38 cellular contexts compared by ENCODE assay signal in genomic region chr22:22913989-22914388, GRCh38. TPM values are rescaled to one million over a fixed set of nuclear protein-coding genes. Genes with fewer than 3 reads are reported as not detected.
DNase-seq lines count a peak whose midpoint lies in the region; ATAC-seq and TF ChIP-seq lines count a peak whose summit lies in the region.
"Had no signal": no experiment of that assay in that cellular context is flagged by ENCODE, and none has a peak within 500 bp of the region (broad histone marks: within the 10 kb centered on the region; RNA-seq: fewer than 3 reads in every experiment).

No MANE protein-coding gene starts in this region.

- H3K27me3 Mint-ChIP-seq in IgD-negative memory B cell = peaks cover 21% of the 10 kb centered on the region
- no peaks in the 10 kb centered on the region for H3K27me3 Mint-ChIP-seq in stimulated activated naive B cell treated with anti-CD40 and anti-IgM and Interleukin-4, amounts not matched to agents 10 μg/mL and 1 μg/mL and 100 μg/mL, for 72 hours
- H3K27me3 Mint-ChIP-seq: activated naive CD8-positive, alpha-beta T cell treated with anti-CD3 and anti-CD28 coated beads, Interleukin-2, amount 50 U/mL, for 24 hours had no signal

- TF ChIP-seq POLR2A in Raji (IDR thresholded peaks at IDR 0.05; ENCODE audit: insufficient read depth, low read depth, low read length) = 0 out of 2 replicates have a peak, but pooled peaks have one; percentile 27
- TF ChIP-seq POLR2A in esophagus squamous epithelium (IDR thresholded peaks at IDR 0.05) = no peak

- no peak for TF ChIP-seq CTCF in lower lobe of right lung (IDR thresholded peaks at IDR 0.05)
- TF ChIP-seq CTCF in esophagus squamous epithelium (IDR thresholded peaks at IDR 0.05) = no peak

- peaks cover 9% of the 10 kb centered on the region for H3K27me3 ChIP-seq in lower lobe of right lung (ENCODE audit: low read depth)
- peaks cover 0 to 26% (median 0%) of the 10 kb centered on the region in 4 donors for H3K27me3 ChIP-seq in esophagus squamous epithelium
- H3K27me3 ChIP-seq: cardiac muscle cell, colonic mucosa had no signal

- DNase-seq in lower lobe of right lung = peak; percentile 22
- no peak for DNase-seq in stimulated activated naive B cell treated with anti-CD40 and anti-IgM and Interleukin-4, amounts not matched to agents 10 μg/mL and 1 μg/mL and 100 μg/mL, for 72 hours
- DNase-seq in mucosa of gallbladder (ENCODE audit: low spot score) = no peak
- no peak for DNase-seq in esophagus squamous epithelium (lab: John Stamatoyannopoulos, UW)
- DNase-seq: activated CD4-positive, alpha-beta memory T cell treated with anti-CD3 and anti-CD28 coated beads, Interleukin-2, amount 10 ng/mL, durations not matched to agents 7 days and 5 days; activated CD4-positive, alpha-beta T cell treated with anti-CD3 and anti-CD28 coated beads for 1 hour; activated CD8-positive, alpha-beta memory T cell treated with anti-CD3 and anti-CD28 coated beads, Interleukin-2, amount 50 U/mL, for 4 hours; activated naive CD4-positive, alpha-beta T cell; activated naive CD8-positive, alpha-beta T cell treated with anti-CD3 and anti-CD28 coated beads, Interleukin-2, amount 50 U/mL, for 24 hours; C1 segment of cervical spinal cord; Caco-2; colonic mucosa; DMS53; effector memory CD4-positive, alpha-beta T cell; foreskin fibroblast; GF-D8; head of caudate nucleus; left ventricle myocardium inferior; NCI-H1092 treated with DMSO at 0.1 percent for 48 hours; NCI-H1694 treated with DMSO at 0.1 percent for 48 hours; NCI-H510A; occipital lobe; PC-3; Right ventricle myocardium superior; substantia nigra; trophoblast cell had no signal

- H3K4me3 ChIP-seq in lower lobe of right lung (no peak overlapping the region), esophagus squamous epithelium (no peak overlapping the region)
- H3K4me3 ChIP-seq: cardiac muscle cell, colonic mucosa, left ventricle myocardium inferior had no signal

- peaks cover 26 to 50% (median 41%) of the 10 kb centered on the region in 3 donors for H3K4me1 Mint-ChIP-seq in IgD-negative memory B cell
- peaks cover 78 to 100% of the 10 kb centered on the region in 2 donors for H3K4me1 Mint-ChIP-seq in stimulated activated naive B cell treated with anti-CD40 and anti-IgM and Interleukin-4, amounts not matched to agents 10 μg/mL and 1 μg/mL and 100 μg/mL, for 72 hours

- H3K9me3 ChIP-seq in lower lobe of right lung (no peaks in the 10 kb centered on the region), esophagus squamous epithelium (no peaks in the 10 kb centered on the region)
- H3K9me3 ChIP-seq: Caco-2, colonic mucosa, left ventricle myocardium inferior had no signal

- H3K27ac ChIP-seq in lower lobe of right lung = no peak overlapping the region
- H3K27ac ChIP-seq in esophagus squamous epithelium = no peak overlapping the region
- H3K27ac ChIP-seq: cardiac muscle cell, colonic mucosa, left ventricle myocardium inferior had no signal

- peaks cover 4% of the 10 kb centered on the region for H3K36me3 Mint-ChIP-seq in IgD-negative memory B cell
- H3K36me3 Mint-ChIP-seq in stimulated activated naive B cell treated with anti-CD40 and anti-IgM and Interleukin-4, amounts not matched to agents 10 μg/mL and 1 μg/mL and 100 μg/mL, for 72 hours = peaks cover 11 to 22% of the 10 kb centered on the region in 2 donors
- H3K36me3 Mint-ChIP-seq: naive thymus-derived CD8-positive, alpha-beta T cell; stimulated activated effector memory CD8-positive, alpha-beta T cell treated with anti-CD3 and anti-CD28 coated beads, Interleukin-12 subunit alpha, Interleukin-12 subunit beta, amount 100 ng/mL, for 72 hours had no signal

- intact Hi-C loops in lower lobe of right lung (cut with DNase I) (no loop called here), esophagus squamous epithelium (cut with DNase I) (no loop called here)

- H3K9me3 Mint-ChIP-seq in IgD-negative memory B cell = no peaks in the 10 kb centered on the region
- H3K9me3 Mint-ChIP-seq in stimulated activated naive B cell treated with anti-CD40 and anti-IgM and Interleukin-4, amounts not matched to agents 10 μg/mL and 1 μg/mL and 100 μg/mL, for 72 hours = no peaks in the 10 kb centered on the region
- H3K9me3 Mint-ChIP-seq: activated CD4-positive, alpha-beta memory T cell treated with anti-CD3 and anti-CD28 coated beads, Interleukin-2, amount 10 ng/mL, durations not matched to agents 7 days and 5 days; activated naive CD8-positive, alpha-beta T cell treated with anti-CD3 and anti-CD28 coated beads, Interleukin-2, amount 50 U/mL, for 24 hours; naive thymus-derived CD8-positive, alpha-beta T cell; stimulated activated effector memory CD8-positive, alpha-beta T cell treated with anti-CD3 and anti-CD28 coated beads, Interleukin-12 subunit alpha, Interleukin-12 subunit beta, amount 100 ng/mL, for 72 hours; T-helper 2 cell treated with Interferon-gamma antibody and Interleukin-4, amounts not matched to agents 5 μg/mL and 100 μg/mL, for 36 hours had no signal

- peak overlapping the region in 2 of 3 donors; percentile 33 to 96 for H3K27ac Mint-ChIP-seq in IgD-negative memory B cell
- H3K27ac Mint-ChIP-seq in stimulated activated naive B cell treated with anti-CD40 and anti-IgM and Interleukin-4, amounts not matched to agents 10 μg/mL and 1 μg/mL and 100 μg/mL, for 72 hours = peak overlapping the region; percentile 96
- H3K27ac Mint-ChIP-seq: activated CD4-positive, alpha-beta memory T cell treated with anti-CD3 and anti-CD28 coated beads, Interleukin-2, amount 10 ng/mL, durations not matched to agents 7 days and 5 days; activated naive CD8-positive, alpha-beta T cell treated with anti-CD3 and anti-CD28 coated beads, Interleukin-2, amount 50 U/mL, for 24 hours; stimulated activated effector memory CD8-positive, alpha-beta T cell treated with anti-CD3 and anti-CD28 coated beads, Interleukin-12 subunit alpha, Interleukin-12 subunit beta, amount 100 ng/mL, for 72 hours; T-helper 2 cell treated with Interferon-gamma antibody and Interleukin-4, amounts not matched to agents 5 μg/mL and 100 μg/mL, for 36 hours had no signal

- ATAC-seq in lower lobe of right lung (no peak), HG03442 (IDR thresholded peaks at IDR 0.05; ENCODE audit: unreplicated experiment) (no peak)
- ATAC-seq in stimulated activated naive B cell treated with anti-CD40 and anti-IgM and Interleukin-4, amounts not matched to agents 10 μg/mL and 1 μg/mL and 100 μg/mL, for 72 hours (replicated peaks) = peak; percentile 68 to 75
- ATAC-seq: activated naive CD8-positive, alpha-beta T cell treated with anti-CD3 and anti-CD28 coated beads, Interleukin-2, amount 50 U/mL, for 24 hours; esophagus mucosa; naive thymus-derived CD8-positive, alpha-beta T cell; PC-3; stimulated activated effector memory CD8-positive, alpha-beta T cell treated with anti-CD3 and anti-CD28 coated beads, Interleukin-12 subunit alpha, Interleukin-12 subunit beta, amount 100 ng/mL, for 72 hours had no signal

- H3K4me1 ChIP-seq in lower lobe of right lung (no peaks in the 10 kb centered on the region), esophagus squamous epithelium (no peaks in the 10 kb centered on the region)
- H3K4me1 ChIP-seq: Caco-2, colonic mucosa, left ventricle myocardium inferior had no signal

- 61 to 69% methylated on average over 5 of the region's 5 CpGs for WGBS in esophagus squamous epithelium, 2 donors

- H3K36me3 ChIP-seq in lower lobe of right lung (no peaks in the 10 kb centered on the region), esophagus squamous epithelium (no peaks in the 10 kb centered on the region)
- H3K36me3 ChIP-seq: cardiac muscle cell, colonic mucosa, left ventricle myocardium inferior had no signal

- H3K4me3 Mint-ChIP-seq in IgD-negative memory B cell = peak overlapping the region in 1 of 4 donors; percentile 47
- H3K4me3 Mint-ChIP-seq in stimulated activated naive B cell treated with anti-CD40 and anti-IgM and Interleukin-4, amounts not matched to agents 10 μg/mL and 1 μg/mL and 100 μg/mL, for 72 hours = peak overlapping the region; percentile 52 to 56
- H3K4me3 Mint-ChIP-seq: activated CD4-positive, alpha-beta memory T cell treated with anti-CD3 and anti-CD28 coated beads, Interleukin-2, amount 10 ng/mL, durations not matched to agents 7 days and 5 days; activated naive CD8-positive, alpha-beta T cell treated with anti-CD3 and anti-CD28 coated beads, Interleukin-2, amount 50 U/mL, for 24 hours; naive thymus-derived CD8-positive, alpha-beta T cell; stimulated activated effector memory CD8-positive, alpha-beta T cell treated with anti-CD3 and anti-CD28 coated beads, Interleukin-12 subunit alpha, Interleukin-12 subunit beta, amount 100 ng/mL, for 72 hours; T-helper 2 cell treated with Interferon-gamma antibody and Interleukin-4, amounts not matched to agents 5 μg/mL and 100 μg/mL, for 36 hours had no signal

RNA-seq across cellular contexts. Expression of gene IGLL5, which starts 26.4 kb away (rescaled TPM):
- 195 TPM for polyA plus RNA-seq in IgD-negative memory B cell
- total RNA-seq in lower lobe of right lung = 11.1 TPM
- total RNA-seq in mucosa of gallbladder = 1.5 TPM
- 10 to 100 TPM in 1 of 4 donors, 1 to 10 TPM in 1, not detected in 2; 5.0 to 20.7 TPM for total RNA-seq in esophagus squamous epithelium
- total RNA-seq: activated CD4-positive, alpha-beta memory T cell treated with anti-CD3 and anti-CD28 coated beads, Interleukin-2, amount 10 ng/mL, durations not matched to agents 7 days and 5 days; astrocyte; Caco-2; cardiac muscle cell; H4; mesenteric fat pad; occipital lobe; PC-3; Right ventricle myocardium superior had no signal
- polyA plus RNA-seq: AG04450, cardiac muscle cell had no signal

Comparison
In these comparisons a context has a peak if more than half of its experiments do, and no peak if none do; other contexts are left out.
1. ATAC-seq: peak in stimulated activated naive B cell treated with anti-CD40 and anti-IgM and Interleukin-4, amounts not matched to agents 10 μg/mL and 1 μg/mL and 100 μg/mL, for 72 hours (2 of 2); none in lower lobe of right lung (0 of 2) and HG03442 (single experiment).